In genomic region chr1:204274441-204274840, GRCh38 we compare ENCODE assay signal across 15 cellular contexts.
"Had no signal": no experiment of that assay in that cellular context is flagged by ENCODE, and none has a peak within 500 bp of the region (broad histone marks: within the 10 kb centered on the region; RNA-seq: fewer than 3 reads in every experiment).

No MANE protein-coding gene starts in this region.

- H3K36me3 Mint-ChIP-seq: activated naive CD8-positive, alpha-beta T cell; memory B cell; naive B cell; stimulated activated effector memory CD8-positive, alpha-beta T cell treated with anti-CD3 and anti-CD28 coated beads, Interleukin-12 subunit alpha, Interleukin-12 subunit beta, amount 100 ng/mL, for 72 hours had no signal

- FAIRE-seq: endometrium, pancreas had no signal

- ATAC-seq: left ventricle myocardium superior; pancreas; sciatic nerve; stimulated activated effector memory CD8-positive, alpha-beta T cell treated with anti-CD3 and anti-CD28 coated beads, Interleukin-12 subunit alpha, Interleukin-12 subunit beta, amount 100 ng/mL, for 72 hours; upper lobe of right lung had no signal

- H3K9me3 ChIP-seq: pancreas, upper lobe of right lung had no signal

- H3K4me1 Mint-ChIP-seq: memory B cell; naive B cell; stimulated activated effector memory CD8-positive, alpha-beta T cell treated with anti-CD3 and anti-CD28 coated beads, Interleukin-12 subunit alpha, Interleukin-12 subunit beta, amount 100 ng/mL, for 72 hours had no signal

- DNase-seq: activated CD4-positive, alpha-beta T cell treated with anti-CD3 and anti-CD28 coated beads, Interleukin-2, amount 50 U/mL, for 48 hours; amygdala; left ventricle myocardium superior; naive B cell; pancreas; stimulated activated CD4-positive, alpha-beta T cell treated with anti-CD3 and anti-CD28 coated beads, Interleukin-4, amount 100 ng/mL, for 24 hours; SW 1271; T-helper 2 cell; upper lobe of right lung had no signal

- H3K27ac ChIP-seq: coronary artery, pancreas, upper lobe of right lung had no signal

- H3K4me3 Mint-ChIP-seq: activated naive CD8-positive, alpha-beta T cell; memory B cell; stimulated activated effector memory CD8-positive, alpha-beta T cell treated with anti-CD3 and anti-CD28 coated beads, Interleukin-12 subunit alpha, Interleukin-12 subunit beta, amount 100 ng/mL, for 72 hours had no signal

- H3K27ac Mint-ChIP-seq: activated naive CD8-positive, alpha-beta T cell; memory B cell; naive B cell; stimulated activated effector memory CD8-positive, alpha-beta T cell treated with anti-CD3 and anti-CD28 coated beads, Interleukin-12 subunit alpha, Interleukin-12 subunit beta, amount 100 ng/mL, for 72 hours had no signal

- H3K9me3 Mint-ChIP-seq: memory B cell; naive B cell; stimulated activated effector memory CD8-positive, alpha-beta T cell treated with anti-CD3 and anti-CD28 coated beads, Interleukin-12 subunit alpha, Interleukin-12 subunit beta, amount 100 ng/mL, for 72 hours had no signal

- H3K27me3 Mint-ChIP-seq: activated naive CD8-positive, alpha-beta T cell had no signal

- H3K4me3 ChIP-seq: coronary artery, pancreas, upper lobe of right lung had no signal

- H3K36me3 ChIP-seq: upper lobe of right lung had no signal

- H3K27me3 ChIP-seq: pancreas, upper lobe of right lung had no signal
